ENCODE assay signal across 16 cellular contexts in the genomic region with DNA sequence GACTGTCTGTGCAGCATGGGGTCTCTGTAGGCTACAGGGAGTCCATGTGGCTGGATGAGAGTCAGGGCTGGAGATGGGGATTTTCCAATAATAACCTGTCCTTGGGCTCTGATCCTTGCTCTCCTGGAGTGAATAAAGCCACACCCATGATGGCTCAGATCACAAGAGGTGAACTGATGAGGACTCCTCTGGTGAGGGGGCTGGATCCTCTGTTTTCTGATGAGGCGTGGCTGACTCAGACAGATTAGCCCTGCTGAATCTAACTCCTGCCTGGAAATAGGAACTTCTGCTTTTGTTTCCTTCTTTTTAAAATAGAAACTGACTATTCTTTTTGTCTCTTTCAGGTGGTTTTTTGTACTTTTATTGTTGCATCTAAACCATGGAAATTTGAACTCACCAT. TPM values are rescaled to one million over a fixed set of nuclear protein-coding genes. Genes with fewer than 3 reads are reported as not detected.
DNase-seq lines count a peak whose midpoint lies in the region; ATAC-seq lines count a peak whose summit lies in the region.
"Had no signal": no experiment of that assay in that cellular context is flagged by ENCODE, and none has a peak within 500 bp of the region (broad histone marks: within the 10 kb centered on the region; RNA-seq: fewer than 3 reads in every experiment).

No MANE protein-coding gene starts in this region.

- no peaks in the 10 kb centered on the region for H3K9me3 ChIP-seq in MG63

- H3K4me3 ChIP-seq in MG63 = no peak overlapping the region

- no peaks in the 10 kb centered on the region for H3K27me3 ChIP-seq in MG63

- in situ Hi-C loops in Caki2 (cut with HindIII; ENCODE audit: low pct_unique_long_range_greater_than_20kb, low sequenced_read_pairs) = no loop called here

- intact Hi-C loops in head of caudate nucleus (cut with DNase I) = no loop called here

- ATAC-seq in GM21529 (IDR thresholded peaks at IDR 0.05; ENCODE audit: unreplicated experiment) = no peak

- peak; percentile 35 for DNase-seq in Caki2 (ENCODE audit: low read depth)
- DNase-seq in MG63 = peak; percentile 15
- peak; percentile 61 for DNase-seq in SKM-1 treated with dmso at 0.1 percent for 144 hours (lab: John Stamatoyannopoulos, UW; ENCODE audit: unreplicated experiment)
- peak in 22 of 42 donors; percentile 5 to 69 (median 30) for DNase-seq in head of caudate nucleus
- DNase-seq in islet precursor cell = no peak
- DNase-seq in stimulated activated CD8-positive, alpha-beta memory T cell treated with anti-CD3 and anti-CD28 coated beads, Interleukin-4, amount 100 ng/mL, for 48 hours = no peak
- DNase-seq in NCI-H446 (lab: John Stamatoyannopoulos, UW) = no peak
- DNase-seq: activated CD4-positive, CD25-positive, alpha-beta regulatory T cell; effector memory CD4-positive, alpha-beta T cell; GOT3; NCI-H1048 had no signal

- no peaks in the 10 kb centered on the region for H3K36me3 ChIP-seq in MG63

RNA-seq across cellular contexts. Expression of gene CST9L, which starts 27.0 kb away (rescaled TPM):
- not detected in 2 replicates for total RNA-seq in Caki2 (2014; rRNA removed; shearing (Covaris generic); ENCODE audit: low replicate concordance)
- not detected in 2 replicates for total RNA-seq in MG63 (2014; rRNA removed; shearing (Covaris generic); ENCODE audit: low replicate concordance)
- total RNA-seq: activated T-helper 1 cell treated with anti-CD3 and anti-CD28 coated beads, Interleukin-12 subunit alpha, Interleukin-12 subunit beta, Interleukin-2, Interleukin-4 antibody, amounts not matched to agents 30 ng/mL and 10 ng/mL and 1 ng/mL, durations not matched to agents 14 hours and 24 hours and 36 hours; lower leg skin; OCI-LY7; skeletal muscle tissue had no signal

RNA-seq across cellular contexts. Expression of gene CST8, which starts 50.4 kb away (rescaled TPM):
- not detected in 2 replicates for total RNA-seq in Caki2 (2014; rRNA removed; shearing (Covaris generic); ENCODE audit: low replicate concordance)
- total RNA-seq in MG63 (2014; rRNA removed; shearing (Covaris generic); ENCODE audit: low replicate concordance) = not detected in 2 replicates
- total RNA-seq: activated T-helper 1 cell treated with anti-CD3 and anti-CD28 coated beads, Interleukin-12 subunit alpha, Interleukin-12 subunit beta, Interleukin-2, Interleukin-4 antibody, amounts not matched to agents 30 ng/mL and 10 ng/mL and 1 ng/mL, durations not matched to agents 14 hours and 24 hours and 36 hours; lower leg skin; OCI-LY7; skeletal muscle tissue had no signal

Comparison
In these comparisons a context has a peak if more than half of its experiments do, and no peak if none do; other contexts are left out.
1. DNase-seq: peak in Caki2 (single experiment), MG63 (single experiment), SKM-1 treated with dmso at 0.1 percent for 144 hours (single experiment) and head of caudate nucleus (22 of 42); none in islet precursor cell (single experiment), stimulated activated CD8-positive, alpha-beta memory T cell treated with anti-CD3 and anti-CD28 coated beads, Interleukin-4, amount 100 ng/mL, for 48 hours (single experiment) and NCI-H446 (0 of 2).